8 cellular contexts compared by ENCODE assay signal in genomic region chr12:120709976-120710804, GRCh38. TPM values are rescaled to one million over a fixed set of nuclear protein-coding genes. Genes with fewer than 3 reads are reported as not detected.
DNase-seq lines count a peak whose midpoint lies in the region; ATAC-seq lines count a peak whose summit lies in the region.

Gene UNC119B, plus strand, starts transcription at chr12:120710458. Its CDS starts 17 bp downstream, at chr12:120710475.

- no peaks in the 10 kb centered on the region for H3K27me3 ChIP-seq in endocrine pancreas (ENCODE audit: control insufficient read depth, insufficient read depth, low read length)

- H3K9me3 ChIP-seq in endocrine pancreas (ENCODE audit: control insufficient read depth, low read length), result no peaks in the 10 kb centered on the region

- no peaks in the 10 kb centered on the region for H3K4me1 ChIP-seq in endocrine pancreas (ENCODE audit: control insufficient read depth, insufficient read depth, low read length)

- peak within 1 kb of the TSS; percentile 86 for H3K9ac ChIP-seq in endocrine pancreas (ENCODE audit: control insufficient read depth, insufficient read depth, low read length)

- peak; percentile 73 for DNase-seq in NCI-H748 (lab: John Stamatoyannopoulos, UW; ENCODE audit: unreplicated experiment)
- DNase-seq in NCI-H748 treated with DMSO at 0.1 percent for 48 hours (lab: John Stamatoyannopoulos, UW), result no peak
- DNase-seq in NCI-H69 (lab: John Stamatoyannopoulos, UW), result peak; percentile 82
- DNase-seq in activated CD8-positive, alpha-beta memory T cell treated with anti-CD3 and anti-CD28 coated beads for 48 hours (ENCODE audit: low read depth in 2 of 3, low spot score in 2 of 3), result peak; percentile 33 to 48 (median 47)
- peak; percentile 92 for DNase-seq in mesenteric fat pad (ENCODE audit: low spot score)
- peak; percentile 51 for DNase-seq in stimulated activated CD8-positive, alpha-beta memory T cell treated with anti-CD3 and anti-CD28 coated beads, Interleukin-15, amount 100 ng/mL, for 1 hour (ENCODE audit: low read depth)

- H3K36me3 ChIP-seq in endocrine pancreas (ENCODE audit: control insufficient read depth, insufficient read depth, low read length), result peaks cover 3% of the 10 kb centered on the region

- peak within 1 kb of the TSS; percentile 79 for H3K4me3 ChIP-seq in endocrine pancreas (ENCODE audit: control insufficient read depth, insufficient read depth, low read length)

- ATAC-seq in HG03045 (IDR thresholded peaks at IDR 0.05; ENCODE audit: unreplicated experiment), result peak; percentile 82

RNA-seq across cellular contexts. Expression of gene UNC119B, which starts in this region (rescaled TPM):
- total RNA-seq in mesenteric fat pad, result 20.4 TPM
